In the genomic region with DNA sequence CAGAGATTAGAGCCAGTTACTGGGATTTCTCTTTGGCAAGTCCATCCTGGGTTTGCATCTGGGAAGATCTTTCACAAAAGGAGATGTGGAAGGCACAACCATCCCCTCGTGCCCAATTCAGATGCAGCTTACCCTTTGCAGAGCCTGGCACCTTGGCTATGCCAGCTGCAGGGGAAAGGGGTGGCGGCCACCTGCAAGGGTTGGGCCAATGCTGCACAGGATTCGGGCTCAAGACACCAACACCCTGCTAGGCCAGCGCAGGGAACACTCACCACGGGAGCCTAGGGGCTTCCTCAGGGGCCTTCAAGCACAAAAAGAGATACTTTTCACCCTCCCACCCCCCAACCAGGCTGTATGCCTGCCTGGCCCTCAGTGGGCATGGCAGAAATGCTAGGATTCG, we compare ENCODE assay signal across 29 cellular contexts.
"Had no signal": no experiment of that assay in that cellular context is flagged by ENCODE, and none has a peak within 500 bp of the region (broad histone marks: within the 10 kb centered on the region; RNA-seq: fewer than 3 reads in every experiment).

No MANE protein-coding gene starts in this region.

- H3K36me3 ChIP-seq: left ventricle myocardium inferior, neural progenitor cell, ovary, prostate gland, sigmoid colon, uterus had no signal

- H3K36me3 Mint-ChIP-seq: immature natural killer cell, naive B cell, natural killer cell, neural progenitor cell had no signal

- H3K27ac ChIP-seq: left ventricle myocardium inferior, neural progenitor cell, neutrophil, ovary, prostate gland, sigmoid colon, stomach, testis, tibial nerve, uterus had no signal

- ATAC-seq: natural killer cell; right cardiac atrium; stimulated activated naive B cell treated with anti-CD40 and anti-IgM and Interleukin-4, amounts not matched to agents 10 μg/mL and 1 μg/mL and 100 μg/mL, for 72 hours; stimulated activated naive CD8-positive, alpha-beta T cell treated with anti-CD3 and anti-CD28 coated beads, Interleukin-15, Interleukin-2, amounts not matched to agents 100 U/mL and 50 U/mL, for 24 hours had no signal

- H3K4me1 ChIP-seq: neural progenitor cell, prostate gland, uterus had no signal

- H3K27ac Mint-ChIP-seq: immature natural killer cell; natural killer cell; nephron progenitor cell; neural progenitor cell; stimulated activated naive B cell treated with anti-CD40 and anti-IgM and Interleukin-4, amounts not matched to agents 10 μg/mL and 1 μg/mL and 100 μg/mL, for 72 hours; type B pancreatic cell had no signal

- H3K9me3 Mint-ChIP-seq: immature natural killer cell; natural killer cell; stimulated activated naive B cell treated with anti-CD40 and anti-IgM and Interleukin-4, amounts not matched to agents 10 μg/mL and 1 μg/mL and 100 μg/mL, for 72 hours; type B pancreatic cell had no signal

- H3K4me3 Mint-ChIP-seq: immature natural killer cell; mesothelial cell of epicardium; natural killer cell; nephron progenitor cell; neural progenitor cell; stimulated activated naive B cell treated with anti-CD40 and anti-IgM and Interleukin-4, amounts not matched to agents 10 μg/mL and 1 μg/mL and 100 μg/mL, for 72 hours; type B pancreatic cell had no signal

- H3K4me3 ChIP-seq: left ventricle myocardium inferior, lung, neural progenitor cell, ovary, prostate gland, sigmoid colon, stomach, testis, tibial nerve, uterus had no signal

- H3K9me3 ChIP-seq: left ventricle myocardium inferior, neutrophil, ovary, prostate gland, sigmoid colon, stomach, testis, tibial nerve, uterus had no signal

- H3K27me3 ChIP-seq: ovary, sigmoid colon, testis, tibial nerve, uterus had no signal

- FAIRE-seq: islet of Langerhans, kidney, small intestine had no signal

- DNase-seq: hypothalamus; immature natural killer cell; kidney; left ventricle myocardium inferior; mesendoderm; naive B cell; natural killer cell; nephron progenitor cell; occipital lobe; ovary; retina; right cardiac atrium; small intestine; stimulated activated CD4-positive, alpha-beta T cell treated with anti-CD3 and anti-CD28 coated beads, Interleukin-1b, Interleukin-23, amount 100 ng/mL, for 48 hours; stimulated activated CD4-positive, alpha-beta T cell treated with anti-CD3 and anti-CD28 coated beads, Interleukin-4, amount 100 ng/mL, for 1 hour; stimulated activated naive B cell treated with anti-CD40 and anti-IgM and Interleukin-4, amounts not matched to agents 10 μg/mL and 1 μg/mL and 100 μg/mL, for 72 hours; stimulated activated naive CD8-positive, alpha-beta T cell treated with anti-CD3 and anti-CD28 coated beads, Interleukin-15, Interleukin-2, amounts not matched to agents 100 U/mL and 50 U/mL, for 24 hours; stomach; testis; uterus had no signal

- H3K27me3 Mint-ChIP-seq: naive B cell; stimulated activated naive B cell treated with anti-CD40 and anti-IgM and Interleukin-4, amounts not matched to agents 10 μg/mL and 1 μg/mL and 100 μg/mL, for 72 hours; type B pancreatic cell had no signal
